ENCODE assay signal across 12 cellular contexts in the genomic region with DNA sequence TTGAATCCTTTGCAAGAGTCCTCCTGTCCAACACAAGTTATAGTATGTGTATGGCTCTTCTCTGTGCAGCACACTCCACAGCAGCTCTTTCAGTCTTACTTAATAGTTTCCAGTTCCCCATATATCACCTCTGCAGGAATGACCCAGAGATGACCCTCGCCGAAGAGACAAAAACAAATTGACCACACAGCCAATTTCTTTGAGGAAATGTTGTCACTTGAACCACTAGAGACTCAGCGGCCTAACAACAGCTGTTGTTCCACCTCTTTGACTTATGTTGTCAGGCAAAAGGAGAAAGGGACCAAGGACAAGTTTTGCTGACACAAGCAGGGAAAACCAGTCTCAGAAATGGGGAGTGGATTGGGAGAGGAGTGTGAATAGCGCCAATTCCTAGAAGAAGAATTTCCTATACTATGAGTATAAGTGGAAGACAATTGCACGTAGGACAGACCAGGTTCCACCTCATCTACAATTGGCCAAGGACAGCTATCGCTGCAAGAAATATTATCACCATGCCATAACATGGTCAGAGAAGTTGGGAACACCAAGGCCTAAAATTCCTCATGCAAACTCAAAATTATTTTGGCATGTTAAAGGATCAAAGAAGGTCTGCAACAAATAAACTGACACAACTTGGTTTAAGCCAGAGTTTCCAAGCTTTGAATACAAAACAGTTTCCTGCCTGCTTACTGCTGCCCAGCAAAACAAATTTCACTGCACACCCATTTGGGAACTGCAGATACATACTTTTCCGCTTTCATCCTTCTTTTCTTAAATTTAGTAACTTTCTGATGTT. TPM values are rescaled to one million over a fixed set of nuclear protein-coding genes. Genes with fewer than 3 reads are reported as not detected.
DNase-seq lines count a peak whose midpoint lies in the region; ATAC-seq and TF ChIP-seq lines count a peak whose summit lies in the region.
"Had no signal": no experiment of that assay in that cellular context is flagged by ENCODE, and none has a peak within 500 bp of the region (broad histone marks: within the 10 kb centered on the region; RNA-seq: fewer than 3 reads in every experiment).

No MANE protein-coding gene starts in this region.

- peaks cover 30% of the 10 kb centered on the region for H3K4me1 ChIP-seq in suprapubic skin

- TF ChIP-seq CTCF in GM13977 (IDR thresholded peaks at IDR 0.05; ENCODE audit: extremely low read depth, insufficient read depth, missing control alignments): no peak
- no peak for TF ChIP-seq CTCF in suprapubic skin (IDR thresholded peaks at IDR 0.05)

- WGBS in suprapubic skin: 86% methylated on average over 7 of the region's 7 CpGs

- H3K4me3 ChIP-seq in suprapubic skin: no peak overlapping the region
- H3K4me3 ChIP-seq: ovary had no signal

- peak; percentile 58 for ATAC-seq in GM21423 (IDR thresholded peaks at IDR 0.05; ENCODE audit: unreplicated experiment)
- ATAC-seq in HG03378 (IDR thresholded peaks at IDR 0.05; ENCODE audit: unreplicated experiment): peak; percentile 56
- ATAC-seq: PC-3 had no signal

- no peaks in the 10 kb centered on the region for H3K27me3 ChIP-seq in suprapubic skin
- H3K27me3 ChIP-seq: ovary had no signal

- H3K36me3 ChIP-seq in suprapubic skin: no peaks in the 10 kb centered on the region
- H3K36me3 ChIP-seq: ovary had no signal

- no peak for TF ChIP-seq EP300 in suprapubic skin (IDR thresholded peaks at IDR 0.05)

- TF ChIP-seq POLR2A in suprapubic skin (IDR thresholded peaks at IDR 0.05): no peak

- H3K9me3 ChIP-seq in suprapubic skin: no peaks in the 10 kb centered on the region
- H3K9me3 ChIP-seq: ovary had no signal

- peak; percentile 43 for DNase-seq in GM13977 (ENCODE audit: low spot score)
- peak; percentile 43 for DNase-seq in amniotic epithelial cell (ENCODE audit: low read depth)
- DNase-seq in LoVo (ENCODE audit: low spot score): no peak
- no peak for DNase-seq in suprapubic skin (ENCODE audit: low spot score in 2 of 2)
- DNase-seq in dedifferentiated amniotic fluid mesenchymal stem cell (ENCODE audit: extremely low spot score): no peak
- no peak for DNase-seq in Kasumi-1 (lab: John Stamatoyannopoulos, UW)
- DNase-seq: activated naive CD8-positive, alpha-beta T cell treated with anti-CD3 and anti-CD28 coated beads for 36 hours; C1 segment of cervical spinal cord; ovary; PC-3 had no signal

- in situ Hi-C loops in GM13977 (cut with MboI; ENCODE audit: low pct_unique_long_range_greater_than_20kb, low sequenced_read_pairs, unreplicated experiment): no loop called here

- H3K27ac ChIP-seq in suprapubic skin: no peak overlapping the region
- H3K27ac ChIP-seq: ovary had no signal

RNA-seq across cellular contexts. Expression of gene ITPR2, which starts 41.7 kb away (rescaled TPM):
- 100 to 1,000 TPM in 1 of 4 donors, 10 to 100 TPM in 3; 59.6 to 159 (median 72.1) TPM for total RNA-seq in suprapubic skin

Comparison
In these comparisons a context has a peak if more than half of its experiments do, and no peak if none do; other contexts are left out.
1. DNase-seq: peak in GM13977 (single experiment) and amniotic epithelial cell (single experiment); none in LoVo (single experiment), suprapubic skin (0 of 2), dedifferentiated amniotic fluid mesenchymal stem cell (single experiment) and Kasumi-1 (0 of 2).